In genomic region chrX:63453571-63453970, GRCh38 we compare ENCODE assay signal across 30 cellular contexts.
"Had no signal": no experiment of that assay in that cellular context is flagged by ENCODE, and none has a peak within 500 bp of the region (broad histone marks: within the 10 kb centered on the region; RNA-seq: fewer than 3 reads in every experiment).

No MANE protein-coding gene starts in this region.

- H3K27me3 ChIP-seq: adrenal gland had no signal

- H3K27ac ChIP-seq: adrenal gland, VCaP had no signal

- H3K36me3 ChIP-seq: adrenal gland had no signal

- DNase-seq: activated B cell treated with CpG ODN at 0.5 μM for 24 hours; activated CD4-positive, alpha-beta memory T cell treated with anti-CD3 and anti-CD28 coated beads for 36 hours; activated CD4-positive, alpha-beta T cell treated with anti-CD3 and anti-CD28 coated beads for 4 hours; activated CD4-positive, alpha-beta T cell treated with anti-CD3 and anti-CD28 coated beads, Interleukin-2, amount 10 ng/mL, durations not matched to agents 24 days and 14 days; activated CD4-positive, alpha-beta T cell treated with anti-CD3 and anti-CD28 coated beads, Interleukin-2, amount 50 U/mL, for 1 hour; activated CD4-positive, alpha-beta T cell treated with anti-CD3 and anti-CD28 coated beads, Interleukin-2, amount 50 U/mL, for 4 hours; activated CD4-positive, CD25-positive, alpha-beta regulatory T cell treated with anti-CD3 and anti-CD28 coated beads, Interleukin-2, amount 50 U/mL, for 72 hours; activated CD8-positive, alpha-beta memory T cell treated with anti-CD3 and anti-CD28 coated beads, Interleukin-2, amount 50 U/mL, for 4 hours; activated CD8-positive, alpha-beta T cell treated with anti-CD3 and anti-CD28 coated beads for 36 hours; activated effector memory CD4-positive, alpha-beta T cell treated with anti-CD3 and anti-CD28 coated beads, Interleukin-2, amount 50 U/mL, for 16 hours; activated gamma-delta T cell treated with Interleukin-2 at 50 U/mL for 16 hours; activated naive CD4-positive, alpha-beta T cell; activated naive CD4-positive, alpha-beta T cell treated with anti-CD3 and anti-CD28 coated beads for 36 hours; activated naive CD4-positive, alpha-beta T cell treated with anti-CD3 and anti-CD28 coated beads, Interleukin-2, amount 50 U/mL, for 16 hours; activated naive CD8-positive, alpha-beta T cell treated with anti-CD3 and anti-CD28 coated beads for 36 hours; activated T-cell treated with anti-CD3 and anti-CD28 coated beads for 4 hours; activated T-cell treated with anti-CD3 and anti-CD28 coated beads, Interleukin-2, amount 50 U/mL, for 1 hour; activated T-cell treated with anti-CD3 and anti-CD28 coated beads, Interleukin-2, amount 50 U/mL, for 4 hours; activated T-cell treated with anti-CD3 and anti-CD28 coated beads, Interleukin-2, amount 50 U/mL, for 72 hours; adrenal gland; amniotic stem cell; aorta; central memory CD4-positive, alpha-beta T cell; T-helper 1 cell; T-helper 2 cell; T-helper 9 cell had no signal

- H3K4me1 ChIP-seq: adrenal gland had no signal

- FAIRE-seq: TTC549 had no signal

- H3K4me3 ChIP-seq: adrenal gland had no signal

- H3K9me3 ChIP-seq: adrenal gland had no signal

- ATAC-seq: activated CD8-positive, alpha-beta T cell treated with anti-CD3 and anti-CD28 coated beads for 36 hours; activated naive CD4-positive, alpha-beta T cell treated with anti-CD3 and anti-CD28 coated beads, Interleukin-2, amount 50 U/mL, for 72 hours; activated T-cell treated with anti-CD3 and anti-CD28 coated beads, Interleukin-2, amount 50 U/mL, for 4 hours; activated T-cell treated with anti-CD3 and anti-CD28 coated beads, Interleukin-2, amount 50 U/mL, for 72 hours; activated T-helper 17 cell treated with anti-CD3 and anti-CD28 coated beads, Interleukin-2, amount 50 U/mL, for 72 hours had no signal
